11 cellular contexts compared by ENCODE assay signal in the genomic region with DNA sequence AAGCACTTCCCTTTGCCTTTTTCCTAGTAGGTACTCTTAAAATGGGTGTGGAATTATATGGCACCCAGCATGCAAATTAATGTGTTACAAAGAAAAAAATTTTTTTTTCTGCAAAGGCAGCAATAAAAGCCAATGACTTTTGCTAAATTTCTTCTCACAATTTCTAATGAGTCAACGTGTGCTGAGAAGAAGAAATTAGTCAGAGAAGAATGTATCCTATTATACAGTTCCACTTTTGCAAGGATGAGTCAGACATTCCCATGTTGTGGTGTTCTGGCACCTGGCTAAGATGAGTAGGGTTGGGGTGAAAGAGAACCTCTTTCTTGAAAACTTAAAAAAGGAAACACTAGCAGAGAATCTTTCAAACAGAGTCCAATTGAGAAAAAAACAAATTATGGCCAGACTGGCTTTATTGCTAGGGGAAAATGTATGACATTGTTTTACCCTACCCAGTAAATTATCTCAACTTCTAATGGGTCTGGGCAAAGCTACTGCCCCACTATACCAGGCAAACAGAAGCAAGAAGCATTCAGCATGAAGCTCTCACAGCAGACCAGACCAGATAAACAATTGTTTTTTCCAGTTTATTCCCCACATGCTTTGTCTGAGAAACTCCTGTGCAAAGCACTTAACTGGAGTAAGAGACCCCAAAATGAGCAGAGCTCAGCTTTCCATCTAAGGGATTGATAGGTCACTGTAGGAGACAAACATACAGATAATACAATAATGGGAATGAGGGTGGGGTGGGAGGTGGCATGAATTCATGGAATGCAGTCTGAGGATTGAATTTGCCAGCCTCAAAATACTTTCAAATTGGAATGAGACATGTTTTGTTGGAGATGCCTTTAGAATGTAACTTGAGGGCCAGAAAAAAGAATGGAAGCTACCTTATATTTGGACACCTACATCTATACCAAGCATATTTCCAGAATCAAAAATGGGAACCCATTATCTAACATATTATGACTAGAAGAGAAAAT.
A peak's percentile ranks its signal among the peaks of the same experiment; 100 is the strongest.
DNase-seq lines count a peak whose midpoint lies in the region; ATAC-seq and TF ChIP-seq lines count a peak whose summit lies in the region.
"Had no signal": no experiment of that assay in that cellular context is flagged by ENCODE, and none has a peak within 500 bp of the region (broad histone marks: within the 10 kb centered on the region; RNA-seq: fewer than 3 reads in every experiment).

No MANE protein-coding gene starts in this region.

- CTCF ChIA-PET in activated CD8-positive, alpha-beta memory T cell treated with anti-CD3 and anti-CD28 coated beads, Interleukin-2, amount 10 ng/mL, durations not matched to agents 7 days and 5 days (lab: Charles Lee), result no interaction called here

- no peak overlapping the region for H3K27ac Mint-ChIP-seq in activated CD8-positive, alpha-beta memory T cell treated with anti-CD3 and anti-CD28 coated beads, Interleukin-2, amount 10 ng/mL, durations not matched to agents 7 days and 5 days
- H3K27ac Mint-ChIP-seq: CD4-positive, CD25-positive, alpha-beta regulatory T cell; H9 had no signal

- TF ChIP-seq CTCF in fibroblast of pulmonary artery (IDR thresholded peaks at IDR 0.05; ENCODE audit: low read length, missing control alignments), result no peak

- peaks cover 4% of the 10 kb centered on the region for H3K27me3 Mint-ChIP-seq in activated CD8-positive, alpha-beta memory T cell treated with anti-CD3 and anti-CD28 coated beads, Interleukin-2, amount 10 ng/mL, durations not matched to agents 7 days and 5 days

- ATAC-seq in activated CD8-positive, alpha-beta memory T cell treated with anti-CD3 and anti-CD28 coated beads, Interleukin-2, amount 10 ng/mL, durations not matched to agents 7 days and 5 days, result peak; percentile 51
- peak; percentile 97 for ATAC-seq in stimulated activated naive CD8-positive, alpha-beta T cell treated with anti-CD3 and anti-CD28 coated beads, Interleukin-15, Interleukin-2, amounts not matched to agents 100 U/mL and 50 U/mL, for 24 hours
- no peak for ATAC-seq in HG03571 (IDR thresholded peaks at IDR 0.05; ENCODE audit: unreplicated experiment)

- H3K9me3 Mint-ChIP-seq in activated CD8-positive, alpha-beta memory T cell treated with anti-CD3 and anti-CD28 coated beads, Interleukin-2, amount 10 ng/mL, durations not matched to agents 7 days and 5 days (ENCODE audit: low read depth), result no peaks in the 10 kb centered on the region

- H3K4me3 ChIP-seq in fibroblast of pulmonary artery (replicated peaks; ENCODE audit: low read depth, low read length), result no peak overlapping the region

- peaks cover 16% of the 10 kb centered on the region for H3K4me1 Mint-ChIP-seq in activated CD8-positive, alpha-beta memory T cell treated with anti-CD3 and anti-CD28 coated beads, Interleukin-2, amount 10 ng/mL, durations not matched to agents 7 days and 5 days
- H3K4me1 Mint-ChIP-seq: CD4-positive, CD25-positive, alpha-beta regulatory T cell had no signal

- H3K4me3 Mint-ChIP-seq in activated CD8-positive, alpha-beta memory T cell treated with anti-CD3 and anti-CD28 coated beads, Interleukin-2, amount 10 ng/mL, durations not matched to agents 7 days and 5 days, result no peak overlapping the region
- H3K4me3 Mint-ChIP-seq: CD4-positive, CD25-positive, alpha-beta regulatory T cell; H9 had no signal

- TF ChIP-seq POLR2A in erythroblast (IDR thresholded peaks at IDR 0.05; ENCODE audit: low read length), result no peak

- no peaks in the 10 kb centered on the region for H3K36me3 Mint-ChIP-seq in activated CD8-positive, alpha-beta memory T cell treated with anti-CD3 and anti-CD28 coated beads, Interleukin-2, amount 10 ng/mL, durations not matched to agents 7 days and 5 days
- H3K36me3 Mint-ChIP-seq: CD4-positive, CD25-positive, alpha-beta regulatory T cell had no signal

- no peak for DNase-seq in activated CD8-positive, alpha-beta memory T cell treated with anti-CD3 and anti-CD28 coated beads, Interleukin-2, amount 10 ng/mL, durations not matched to agents 7 days and 5 days
- DNase-seq in activated CD8-positive, alpha-beta memory T cell treated with anti-CD3 and anti-CD28 coated beads, Interleukin-2, amount 50 U/mL, for 4 hours, result no peak
- DNase-seq in SIG-M5 treated with dmso at 0.1 percent for 504 hours (lab: John Stamatoyannopoulos, UW; ENCODE audit: unreplicated experiment), result peak; percentile 31
- peak; percentile 69 for DNase-seq in fibroblast of pulmonary artery (ENCODE audit: low read depth)
- peak; percentile 30 for DNase-seq in stimulated activated naive CD8-positive, alpha-beta T cell treated with anti-CD3 and anti-CD28 coated beads, Interleukin-15, Interleukin-2, amounts not matched to agents 100 U/mL and 50 U/mL, for 24 hours
- no peak for DNase-seq in erythroblast (lab: John Stamatoyannopoulos, UW)
- no peak for DNase-seq in DMS79 (lab: John Stamatoyannopoulos, UW)
- DNase-seq: CD4-positive, CD25-positive, alpha-beta regulatory T cell; H9; NCI-H510A treated with DMSO at 0.1 percent for 48 hours had no signal

Comparison
In these comparisons a context has a peak if more than half of its experiments do, and no peak if none do; other contexts are left out.
1. DNase-seq: peak in SIG-M5 treated with dmso at 0.1 percent for 504 hours (single experiment), fibroblast of pulmonary artery (single experiment) and stimulated activated naive CD8-positive, alpha-beta T cell treated with anti-CD3 and anti-CD28 coated beads, Interleukin-15, Interleukin-2, amounts not matched to agents 100 U/mL and 50 U/mL, for 24 hours (single experiment); none in activated CD8-positive, alpha-beta memory T cell treated with anti-CD3 and anti-CD28 coated beads, Interleukin-2, amount 10 ng/mL, durations not matched to agents 7 days and 5 days (single experiment), activated CD8-positive, alpha-beta memory T cell treated with anti-CD3 and anti-CD28 coated beads, Interleukin-2, amount 50 U/mL, for 4 hours (single experiment), erythroblast (0 of 2) and DMS79 (single experiment).